Comparison of ENCODE assay signal across 8 cellular contexts in genomic region chr20:62702886-62703852, GRCh38. TPM values are rescaled to one million over a fixed set of nuclear protein-coding genes. Genes with fewer than 3 reads are reported as not detected.
DNase-seq lines count a peak whose midpoint lies in the region; ATAC-seq, FAIRE-seq and TF ChIP-seq lines count a peak whose summit lies in the region.

No MANE protein-coding gene starts in this region.

- H3K27me3 ChIP-seq in bronchial epithelial cell (ENCODE audit: control insufficient read depth, insufficient read depth, low read length) (peaks cover 22% of the 10 kb centered on the region), esophagus squamous epithelium (peaks cover 3 to 98% (median 5%) of the 10 kb centered on the region in 4 donors)

- no peak for FAIRE-seq in bronchial epithelial cell (lab: Jason Lieb, UNC)

- peak; percentile 49 for TF ChIP-seq CTCF in bronchial epithelial cell (IDR thresholded peaks at IDR 0.05; ENCODE audit: insufficient read depth, low read length, severe bottlenecking)
- TF ChIP-seq CTCF in retinal pigment epithelial cell (conservative IDR thresholded peaks at IDR 0.05; ENCODE audit: low read depth, low read length): peak; percentile 28
- TF ChIP-seq CTCF in esophagus squamous epithelium (IDR thresholded peaks at IDR 0.05): peak in 2 of 6 experiments; percentile 13 to 43

- ATAC-seq in HG03095 (IDR thresholded peaks at IDR 0.05; ENCODE audit: unreplicated experiment): no peak

- H3K36me3 ChIP-seq in bronchial epithelial cell (ENCODE audit: control insufficient read depth, insufficient read depth, low read length): no peaks in the 10 kb centered on the region
- H3K36me3 ChIP-seq in esophagus squamous epithelium: no peaks in the 10 kb centered on the region

- WGBS in esophagus squamous epithelium, 2 donors: 46 to 51% methylated on average over 11 to 18 of the region's 25 CpGs

- intact Hi-C loops in esophagus squamous epithelium (cut with DNase I): no loop called here

- H3K9me3 ChIP-seq in esophagus squamous epithelium: no peaks in the 10 kb centered on the region

- H3K27ac ChIP-seq in esophagus squamous epithelium: peak overlapping the region in 2 of 4 donors; percentile 50 to 55

- DNase-seq in activated effector memory CD4-positive, alpha-beta T cell treated with Interleukin-2 at 50 U/mL for 16 hours: peak; percentile 24
- DNase-seq in activated effector memory CD4-positive, alpha-beta T cell treated with anti-CD3 and anti-CD28 coated beads, Interleukin-2, amount 50 U/mL, for 16 hours: no peak
- peak; percentile 37 for DNase-seq in NOMO-1 treated with dmso at 0.1 percent for 144 hours (lab: John Stamatoyannopoulos, UW; ENCODE audit: unreplicated experiment)
- peak; percentile 91 for DNase-seq in bronchial epithelial cell (ENCODE audit: low read depth)
- peak; percentile 28 for DNase-seq in retinal pigment epithelial cell (ENCODE audit: low read depth)
- no peak for DNase-seq in D341Med (ENCODE audit: low spot score)
- no peak for DNase-seq in esophagus squamous epithelium (lab: John Stamatoyannopoulos, UW)

- TF ChIP-seq POLR2A in esophagus squamous epithelium (IDR thresholded peaks at IDR 0.05): no peak

- H3K4me1 ChIP-seq in esophagus squamous epithelium: peaks cover 7 to 40% (median 16%) of the 10 kb centered on the region in 3 donors

- H3K4me3 ChIP-seq in bronchial epithelial cell (ENCODE audit: low read depth, low read length): no peak overlapping the region
- no peak overlapping the region for H3K4me3 ChIP-seq in retinal pigment epithelial cell (ENCODE audit: low read length)
- no peak overlapping the region for H3K4me3 ChIP-seq in esophagus squamous epithelium

RNA-seq across cellular contexts. Expression of gene NTSR1, which starts 5.5 kb away (rescaled TPM):
- total RNA-seq in bronchial epithelial cell (not detected in 2 replicates), esophagus squamous epithelium (under 1 TPM in 2 of 4 donors, not detected in 2; 0.06 to 0.09 TPM)

Comparison
In these comparisons a context has a peak if more than half of its experiments do, and no peak if none do; other contexts are left out.
1. DNase-seq: peak in activated effector memory CD4-positive, alpha-beta T cell treated with Interleukin-2 at 50 U/mL for 16 hours (single experiment), NOMO-1 treated with dmso at 0.1 percent for 144 hours (single experiment), bronchial epithelial cell (single experiment) and retinal pigment epithelial cell (single experiment); none in activated effector memory CD4-positive, alpha-beta T cell treated with anti-CD3 and anti-CD28 coated beads, Interleukin-2, amount 50 U/mL, for 16 hours (single experiment), D341Med (single experiment) and esophagus squamous epithelium (single experiment).